Comparison of ENCODE assay signal across 2 cellular contexts in the genomic region with DNA sequence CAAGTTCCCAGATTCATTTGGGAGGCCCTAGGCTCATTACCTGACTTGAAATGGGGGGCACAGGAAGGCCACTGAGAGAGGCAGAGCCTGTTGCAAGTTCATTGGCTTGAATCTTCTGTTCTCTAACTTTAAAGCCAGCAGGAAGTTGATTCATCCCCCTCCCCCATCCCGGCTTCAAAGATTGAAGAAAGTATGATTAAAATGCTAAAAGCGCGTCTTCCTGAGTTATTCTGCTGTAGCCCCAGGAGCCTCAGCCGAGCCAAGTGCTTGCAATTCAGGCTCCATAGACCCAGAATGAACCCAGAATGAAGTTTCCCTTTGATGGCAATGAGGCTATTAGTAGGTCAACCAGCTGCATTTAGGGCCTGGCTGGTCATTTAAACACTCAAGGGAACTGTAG.
A peak's percentile ranks its signal among the peaks of the same experiment; 100 is the strongest.
TF ChIP-seq lines count a peak whose summit lies in the region.

No MANE protein-coding gene starts in this region.

TF ChIP-seq in liver, 16 proteins besides CTCF, POLR2A, EP300 and RAD21:
- TF ChIP-seq HNF4A (conservative IDR thresholded peaks at IDR 0.05): no peak
- no peak for TF ChIP-seq JUND (IDR thresholded peaks at IDR 0.05)
- TF ChIP-seq RXRA (IDR thresholded peaks at IDR 0.05): peak in 1 of 2 donors; percentile 18
- no peak for TF ChIP-seq HNF4G (IDR thresholded peaks at IDR 0.05)
- TF ChIP-seq, protein P1, sequence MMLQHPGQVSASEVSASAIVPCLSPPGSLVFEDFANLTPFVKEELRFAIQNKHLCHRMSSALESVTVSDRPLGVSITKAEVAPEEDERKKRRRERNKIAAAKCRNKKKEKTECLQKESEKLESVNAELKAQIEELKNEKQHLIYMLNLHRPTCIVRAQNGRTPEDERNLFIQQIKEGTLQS (IDR thresholded peaks at IDR 0.05): no peak
- TF ChIP-seq MAX (IDR thresholded peaks at IDR 0.05): no peak
- TF ChIP-seq, protein P2, sequence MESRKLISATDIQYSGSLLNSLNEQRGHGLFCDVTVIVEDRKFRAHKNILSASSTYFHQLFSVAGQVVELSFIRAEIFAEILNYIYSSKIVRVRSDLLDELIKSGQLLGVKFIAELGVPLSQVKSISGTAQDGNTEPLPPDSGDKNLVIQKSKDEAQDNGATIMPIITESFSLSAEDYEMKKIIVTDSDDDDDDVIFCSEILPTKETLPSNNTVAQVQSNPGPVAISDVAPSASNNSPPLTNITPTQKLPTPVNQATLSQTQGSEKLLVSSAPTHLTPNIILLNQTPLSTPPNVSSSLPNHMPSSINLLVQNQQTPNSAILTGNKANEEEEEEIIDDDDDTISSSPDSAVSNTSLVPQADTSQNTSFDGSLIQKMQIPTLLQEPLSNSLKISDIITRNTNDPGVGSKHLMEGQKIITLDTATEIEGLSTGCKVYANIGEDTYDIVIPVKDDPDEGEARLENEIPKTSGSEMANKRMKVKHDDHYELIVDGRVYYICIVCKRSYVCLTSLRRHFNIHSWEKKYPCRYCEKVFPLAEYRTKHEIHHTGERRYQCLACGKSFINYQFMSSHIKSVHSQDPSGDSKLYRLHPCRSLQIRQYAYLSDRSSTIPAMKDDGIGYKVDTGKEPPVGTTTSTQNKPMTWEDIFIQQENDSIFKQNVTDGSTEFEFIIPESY (IDR thresholded peaks at IDR 0.05): no peak

TF ChIP-seq in HepG2, 621 proteins besides CTCF, POLR2A, EP300 and RAD21:
- TF ChIP-seq MLX (CRISPR knock-in tag; IDR thresholded peaks at IDR 0.05) (no peak), FOXO1 (CRISPR knock-in tag; IDR thresholded peaks at IDR 0.05) (no peak), ZNF761 (CRISPR knock-in tag; conservative IDR thresholded peaks at IDR 0.05) (no peak), GPN1 (CRISPR knock-in tag; IDR thresholded peaks at IDR 0.05; ENCODE audit: borderline replicate concordance) (no peak), KDM6A (CRISPR knock-in tag; IDR thresholded peaks at IDR 0.05; ENCODE audit: low read depth) (no peak), RNF2 (conservative IDR thresholded peaks at IDR 0.05; ENCODE audit: low read depth) (no peak), TOE1 (CRISPR knock-in tag; IDR thresholded peaks at IDR 0.05) (no peak), KMT2A (CRISPR knock-in tag; IDR thresholded peaks at IDR 0.05) (no peak), E2F5 (CRISPR knock-in tag; conservative IDR thresholded peaks at IDR 0.05) (no peak), SMAD3 (CRISPR knock-in tag; IDR thresholded peaks at IDR 0.05) (no peak), ZFP37 (CRISPR knock-in tag; IDR thresholded peaks at IDR 0.05; ENCODE audit: borderline replicate concordance) (no peak), DR1 (CRISPR knock-in tag; IDR thresholded peaks at IDR 0.05) (no peak), HNF4A (CRISPR knock-in tag; IDR thresholded peaks at IDR 0.05) (no peak), RXRA (CRISPR knock-in tag; IDR thresholded peaks at IDR 0.05) (no peak)
- TF ChIP-seq, protein P3, sequence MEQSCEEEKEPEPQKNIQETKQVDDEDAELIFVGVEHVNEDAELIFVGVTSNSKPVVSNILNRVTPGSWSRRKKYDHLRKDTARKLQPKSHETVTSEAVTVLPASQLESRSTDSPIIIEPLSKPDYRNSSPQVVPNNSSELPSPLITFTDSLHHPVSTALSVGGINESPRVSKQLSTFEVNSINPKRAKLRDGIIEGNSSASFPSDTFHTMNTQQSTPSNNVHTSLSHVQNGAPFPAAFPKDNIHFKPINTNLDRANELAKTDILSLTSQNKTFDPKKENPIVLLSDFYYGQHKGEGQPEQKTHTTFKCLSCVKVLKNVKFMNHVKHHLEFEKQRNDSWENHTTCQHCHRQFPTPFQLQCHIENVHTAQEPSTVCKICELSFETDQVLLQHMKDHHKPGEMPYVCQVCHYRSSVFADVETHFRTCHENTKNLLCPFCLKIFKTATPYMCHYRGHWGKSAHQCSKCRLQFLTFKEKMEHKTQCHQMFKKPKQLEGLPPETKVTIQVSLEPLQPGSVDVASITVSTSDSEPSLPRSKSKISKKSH (CRISPR knock-in tag; IDR thresholded peaks at IDR 0.05; ENCODE audit: borderline replicate concordance): no peak
- TF ChIP-seq, protein P4, sequence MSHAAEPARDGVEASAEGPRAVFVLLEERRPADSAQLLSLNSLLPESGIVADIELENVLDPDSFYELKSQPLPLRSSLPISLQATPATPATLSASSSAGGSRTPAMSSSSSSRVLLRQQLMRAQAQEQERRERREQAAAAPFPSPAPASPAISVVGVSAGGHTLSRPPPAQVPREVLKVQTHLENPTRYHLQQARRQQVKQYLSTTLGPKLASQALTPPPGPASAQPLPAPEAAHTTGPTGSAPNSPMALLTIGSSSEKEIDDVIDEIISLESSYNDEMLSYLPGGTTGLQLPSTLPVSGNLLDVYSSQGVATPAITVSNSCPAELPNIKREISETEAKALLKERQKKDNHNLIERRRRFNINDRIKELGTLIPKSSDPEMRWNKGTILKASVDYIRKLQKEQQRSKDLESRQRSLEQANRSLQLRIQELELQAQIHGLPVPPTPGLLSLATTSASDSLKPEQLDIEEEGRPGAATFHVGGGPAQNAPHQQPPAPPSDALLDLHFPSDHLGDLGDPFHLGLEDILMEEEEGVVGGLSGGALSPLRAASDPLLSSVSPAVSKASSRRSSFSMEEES (CRISPR knock-in tag; IDR thresholded peaks at IDR 0.05): no peak
- TF ChIP-seq, protein P5, sequence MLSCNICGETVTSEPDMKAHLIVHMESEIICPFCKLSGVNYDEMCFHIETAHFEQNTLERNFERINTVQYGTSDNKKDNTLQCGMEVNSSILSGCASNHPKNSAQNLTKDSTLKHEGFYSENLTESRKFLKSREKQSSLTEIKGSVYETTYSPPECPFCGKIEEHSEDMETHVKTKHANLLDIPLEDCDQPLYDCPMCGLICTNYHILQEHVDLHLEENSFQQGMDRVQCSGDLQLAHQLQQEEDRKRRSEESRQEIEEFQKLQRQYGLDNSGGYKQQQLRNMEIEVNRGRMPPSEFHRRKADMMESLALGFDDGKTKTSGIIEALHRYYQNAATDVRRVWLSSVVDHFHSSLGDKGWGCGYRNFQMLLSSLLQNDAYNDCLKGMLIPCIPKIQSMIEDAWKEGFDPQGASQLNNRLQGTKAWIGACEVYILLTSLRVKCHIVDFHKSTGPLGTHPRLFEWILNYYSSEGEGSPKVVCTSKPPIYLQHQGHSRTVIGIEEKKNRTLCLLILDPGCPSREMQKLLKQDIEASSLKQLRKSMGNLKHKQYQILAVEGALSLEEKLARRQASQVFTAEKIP (CRISPR knock-in tag; IDR thresholded peaks at IDR 0.05; ENCODE audit: borderline replicate concordance): no peak
